1 cellular context compared by ENCODE assay signal in the genomic region with DNA sequence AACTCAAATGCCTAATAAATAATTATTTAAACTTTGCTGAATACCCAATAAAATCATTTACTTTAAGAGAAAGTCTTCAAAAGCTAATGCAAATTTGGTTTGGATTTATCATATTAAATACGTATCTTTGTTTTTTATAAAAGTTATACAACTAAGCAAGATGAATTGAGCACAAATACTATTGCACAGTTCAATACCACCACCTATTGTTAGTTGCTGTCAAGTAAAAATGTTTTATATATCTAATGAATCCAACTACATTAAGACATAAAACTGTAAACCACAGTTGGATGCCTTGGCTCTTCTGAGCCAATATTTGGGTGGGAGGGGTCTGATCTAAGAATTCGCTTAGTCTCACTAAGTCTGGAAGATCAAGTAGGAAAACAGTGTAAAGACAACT.
TF ChIP-seq lines count a peak whose summit lies in the region.

No MANE protein-coding gene starts in this region.

TF ChIP-seq in IMR-90, 13 proteins besides CTCF, POLR2A, EP300 and RAD21 (continued from another document):
- TF ChIP-seq, protein P1, sequence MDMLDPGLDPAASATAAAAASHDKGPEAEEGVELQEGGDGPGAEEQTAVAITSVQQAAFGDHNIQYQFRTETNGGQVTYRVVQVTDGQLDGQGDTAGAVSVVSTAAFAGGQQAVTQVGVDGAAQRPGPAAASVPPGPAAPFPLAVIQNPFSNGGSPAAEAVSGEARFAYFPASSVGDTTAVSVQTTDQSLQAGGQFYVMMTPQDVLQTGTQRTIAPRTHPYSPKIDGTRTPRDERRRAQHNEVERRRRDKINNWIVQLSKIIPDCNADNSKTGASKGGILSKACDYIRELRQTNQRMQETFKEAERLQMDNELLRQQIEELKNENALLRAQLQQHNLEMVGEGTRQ (IDR thresholded peaks at IDR 0.05; ENCODE audit: low read depth, low read length), result no peak
TF ChIP-seq in IMR-90: peak in this region for 0.
